1 cellular context compared by ENCODE assay signal in genomic region chr7:139367438-139368155, GRCh38.
TF ChIP-seq lines count a peak whose summit lies in the region.

No MANE protein-coding gene starts in this region.

TF ChIP-seq in K562, 482 proteins besides CTCF, POLR2A, EP300 and RAD21:
- TF ChIP-seq PML (IDR thresholded peaks at IDR 0.05; ENCODE audit: low read length) (0 out of 2 replicates have a peak, but pooled peaks have one; percentile 28), CEBPZ (IDR thresholded peaks at IDR 0.05; ENCODE audit: borderline replicate concordance, low read depth, low read length) (no peak), ZNF75A (CRISPR knock-in tag; IDR thresholded peaks at IDR 0.05) (peak; percentile 48; the same call in 1 of the 2 replicates), ZNF316 (IDR thresholded peaks at IDR 0.05) (peak; percentile 84), MAFF (IDR thresholded peaks at IDR 0.05; ENCODE audit: low read length) (0 out of 2 replicates have a peak, but pooled peaks have one; percentile 2), MAFG (tag; conservative IDR thresholded peaks at IDR 0.05) (peak; percentile 37), NFE2 (IDR thresholded peaks at IDR 0.05; ENCODE audit: low read depth) (0 out of 2 replicates have a peak, but pooled peaks have one; percentile 37), STAG1 (CRISPR knock-in tag; IDR thresholded peaks at IDR 0.05; ENCODE audit: borderline replicate concordance) (no peak), ZKSCAN3 (CRISPR knock-in tag; IDR thresholded peaks at IDR 0.05) (no peak), SIN3A (IDR thresholded peaks at IDR 0.05; ENCODE audit: borderline replicate concordance in 2 of 2, control insufficient read depth in 1 of 2, low read depth in 2 of 2, low read length in 2 of 2) (no peak), C11orf30 (IDR thresholded peaks at IDR 0.05; ENCODE audit: low read depth) (peak; percentile 69), RBFOX2 (IDR thresholded peaks at IDR 0.05; ENCODE audit: low read depth, low read length) (peak; percentile 18; the same call in 1 of the 2 replicates)
